ENCODE assay signal across 1 cellular context in genomic region chr2:200888719-200889625, GRCh38.
TF ChIP-seq lines count a peak whose summit lies in the region.

NIF3L1 (plus strand) TSS chr2:200889371; CDS start chr2:200891944, 2,573 bp downstream.
PPIL3 (minus strand) TSS chr2:200889077; CDS start chr2:200887615, 1,462 bp downstream.

TF ChIP-seq in HepG2, 621 proteins besides CTCF, POLR2A, EP300 and RAD21 (continued from another document and continues in another):
- TF ChIP-seq ZNF318 (CRISPR knock-in tag; IDR thresholded peaks at IDR 0.05), result 0 out of 2 replicates have a peak, but pooled peaks have one; percentile 3
- TF ChIP-seq ARID4A (CRISPR knock-in tag; IDR thresholded peaks at IDR 0.05; ENCODE audit: borderline replicate concordance), result peak; percentile 99
- no peak; a peak in 1 of 4 replicates for TF ChIP-seq NR2F1 (CRISPR knock-in tag; IDR thresholded peaks at IDR 0.05)
- peak; percentile 84; the same call in 1 of the 2 replicates for TF ChIP-seq ZNF766 (CRISPR knock-in tag; IDR thresholded peaks at IDR 0.05; ENCODE audit: borderline replicate concordance)
- TF ChIP-seq KDM5B (CRISPR knock-in tag; IDR thresholded peaks at IDR 0.05; ENCODE audit: borderline replicate concordance), result peak; percentile 66; the same call in 1 of the 2 replicates
- peak; percentile 91 for TF ChIP-seq ZGPAT (CRISPR knock-in tag; IDR thresholded peaks at IDR 0.05)
- peak; percentile 94 for TF ChIP-seq ZNF784 (CRISPR knock-in tag; IDR thresholded peaks at IDR 0.05; ENCODE audit: borderline replicate concordance)
- TF ChIP-seq ZBTB4 (CRISPR knock-in tag; IDR thresholded peaks at IDR 0.05; ENCODE audit: borderline replicate concordance), result peak; percentile 53; the same call in 1 of the 2 replicates
- TF ChIP-seq ZNF597 (CRISPR knock-in tag; IDR thresholded peaks at IDR 0.05), result no peak
- TF ChIP-seq ZNF331 (CRISPR knock-in tag; IDR thresholded peaks at IDR 0.05), result peak; percentile 80; the same call in 1 of the 2 replicates
- TF ChIP-seq ZNF607 (CRISPR knock-in tag; IDR thresholded peaks at IDR 0.05; ENCODE audit: borderline replicate concordance), result peak; percentile 96; the same call in 1 of the 2 replicates
- no peak for TF ChIP-seq NCOA1 (CRISPR knock-in tag; IDR thresholded peaks at IDR 0.05)
- TF ChIP-seq ZNF572 (CRISPR knock-in tag; IDR thresholded peaks at IDR 0.05), result peak; percentile 94; the same call in 1 of the 2 replicates
- peak; percentile 86 for TF ChIP-seq ATF7-NPFF (CRISPR knock-in tag; IDR thresholded peaks at IDR 0.05; ENCODE audit: low read depth)
- TF ChIP-seq ZNF605 (CRISPR knock-in tag; IDR thresholded peaks at IDR 0.05), result peak; percentile 99
- peak; percentile 90; the same call in 1 of the 2 replicates for TF ChIP-seq TMF1 (CRISPR knock-in tag; IDR thresholded peaks at IDR 0.05; ENCODE audit: low read depth)
- TF ChIP-seq AGO1 (IDR thresholded peaks at IDR 0.05; ENCODE audit: low read depth, low read length, poor library complexity, severe bottlenecking), result no peak
- TF ChIP-seq CENPBD1 (CRISPR knock-in tag; IDR thresholded peaks at IDR 0.05; ENCODE audit: borderline replicate concordance, low read depth), result no peak
- no peak for TF ChIP-seq TCF12 (IDR thresholded peaks at IDR 0.05)
- peak; percentile 67; the same call in 1 of the 2 replicates for TF ChIP-seq TCF12 (CRISPR knock-in tag; IDR thresholded peaks at IDR 0.05)
- no peak for TF ChIP-seq MTF2 (CRISPR knock-in tag; IDR thresholded peaks at IDR 0.05; ENCODE audit: borderline replicate concordance)
- no peak for TF ChIP-seq TRIM24 (CRISPR knock-in tag; IDR thresholded peaks at IDR 0.05)
- TF ChIP-seq MAFK (conservative IDR thresholded peaks at IDR 0.05 in 1 of 2, IDR thresholded peaks at IDR 0.05 in 1 of 2; ENCODE audit: low read length in 2 of 2), result no peak
- TF ChIP-seq ZNF800 (CRISPR knock-in tag; IDR thresholded peaks at IDR 0.05), result peak; percentile 79
- TF ChIP-seq HOXA9 (CRISPR knock-in tag; IDR thresholded peaks at IDR 0.05; ENCODE audit: borderline replicate concordance), result no peak; the same call in 1 of the 2 replicates
- no peak for TF ChIP-seq THYN1 (CRISPR knock-in tag; IDR thresholded peaks at IDR 0.05; ENCODE audit: borderline replicate concordance, low read depth)
- TF ChIP-seq MTF1 (CRISPR knock-in tag; IDR thresholded peaks at IDR 0.05), result 0 out of 2 replicates have a peak, but pooled peaks have one; percentile 30
- TF ChIP-seq KAT8 (CRISPR knock-in tag; IDR thresholded peaks at IDR 0.05), result peak; percentile 99
- no peak for TF ChIP-seq HNRNPK (IDR thresholded peaks at IDR 0.05; ENCODE audit: low read depth, low read length, poor library complexity, severe bottlenecking)
